In genomic region chr1:28104866-28105467, GRCh38 we compare ENCODE assay signal across 1 cellular context.
A peak's percentile ranks its signal among the peaks of the same experiment; 100 is the strongest.
TF ChIP-seq lines count a peak whose summit lies in the region.

No MANE protein-coding gene starts in this region.

TF ChIP-seq in HepG2, 621 proteins besides CTCF, POLR2A, EP300 and RAD21 (continued from another document and continues in another):
- TF ChIP-seq, protein P1, sequence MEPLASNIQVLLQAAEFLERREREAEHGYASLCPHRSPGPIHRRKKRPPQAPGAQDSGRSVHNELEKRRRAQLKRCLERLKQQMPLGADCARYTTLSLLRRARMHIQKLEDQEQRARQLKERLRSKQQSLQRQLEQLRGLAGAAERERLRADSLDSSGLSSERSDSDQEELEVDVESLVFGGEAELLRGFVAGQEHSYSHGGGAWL (CRISPR knock-in tag; IDR thresholded peaks at IDR 0.05) = no peak
- TF ChIP-seq, protein P2, sequence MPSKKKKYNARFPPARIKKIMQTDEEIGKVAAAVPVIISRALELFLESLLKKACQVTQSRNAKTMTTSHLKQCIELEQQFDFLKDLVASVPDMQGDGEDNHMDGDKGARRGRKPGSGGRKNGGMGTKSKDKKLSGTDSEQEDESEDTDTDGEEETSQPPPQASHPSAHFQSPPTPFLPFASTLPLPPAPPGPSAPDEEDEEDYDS (CRISPR knock-in tag; IDR thresholded peaks at IDR 0.05) = peak; percentile 71
- no peak for TF ChIP-seq ZNF737 (CRISPR knock-in tag; IDR thresholded peaks at IDR 0.05; ENCODE audit: borderline replicate concordance)
- TF ChIP-seq GATAD1 (CRISPR knock-in tag; IDR thresholded peaks at IDR 0.05) = 0 out of 2 replicates have a peak, but pooled peaks have one; percentile 11
- no peak for TF ChIP-seq NFIC (IDR thresholded peaks at IDR 0.05; ENCODE audit: low read length)
- no peak for TF ChIP-seq ELK4 (CRISPR knock-in tag; IDR thresholded peaks at IDR 0.05; ENCODE audit: borderline replicate concordance)
- TF ChIP-seq ZNF414 (CRISPR knock-in tag; IDR thresholded peaks at IDR 0.05) = no peak
- TF ChIP-seq RARA (CRISPR knock-in tag; IDR thresholded peaks at IDR 0.05) = no peak
- TF ChIP-seq SP4 (CRISPR knock-in tag; IDR thresholded peaks at IDR 0.05) = peak; percentile 32; the same call in 1 of the 2 replicates
- TF ChIP-seq ZNF576 (CRISPR knock-in tag; IDR thresholded peaks at IDR 0.05) = no peak
- no peak for TF ChIP-seq ZNF441 (CRISPR knock-in tag; IDR thresholded peaks at IDR 0.05; ENCODE audit: borderline replicate concordance)
- TF ChIP-seq ZNF335 (CRISPR knock-in tag; IDR thresholded peaks at IDR 0.05) = peak; percentile 25; the same call in 1 of the 2 replicates
- TF ChIP-seq MLLT10 (CRISPR knock-in tag; IDR thresholded peaks at IDR 0.05) = no peak
- TF ChIP-seq KDM5A (IDR thresholded peaks at IDR 0.05; ENCODE audit: borderline replicate concordance, low read length) = no peak
- TF ChIP-seq SAP130 (CRISPR knock-in tag; IDR thresholded peaks at IDR 0.05; ENCODE audit: low read depth) = peak; percentile 29
- TF ChIP-seq TBX2 (CRISPR knock-in tag; IDR thresholded peaks at IDR 0.05; ENCODE audit: borderline replicate concordance) = 0 out of 2 replicates have a peak, but pooled peaks have one; percentile 30
- TF ChIP-seq ZNF225 (CRISPR knock-in tag; IDR thresholded peaks at IDR 0.05) = no peak
- TF ChIP-seq, protein P3, sequence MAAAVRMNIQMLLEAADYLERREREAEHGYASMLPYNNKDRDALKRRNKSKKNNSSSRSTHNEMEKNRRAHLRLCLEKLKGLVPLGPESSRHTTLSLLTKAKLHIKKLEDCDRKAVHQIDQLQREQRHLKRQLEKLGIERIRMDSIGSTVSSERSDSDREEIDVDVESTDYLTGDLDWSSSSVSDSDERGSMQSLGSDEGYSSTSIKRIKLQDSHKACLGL (CRISPR knock-in tag; IDR thresholded peaks at IDR 0.05) = no peak
- TF ChIP-seq SRSF4 (IDR thresholded peaks at IDR 0.05; ENCODE audit: low read depth, low read length, poor library complexity, severe bottlenecking) = no peak
- no peak for TF ChIP-seq ZBTB7B (CRISPR knock-in tag; IDR thresholded peaks at IDR 0.05)
- no peak for TF ChIP-seq ZNF10 (CRISPR knock-in tag; IDR thresholded peaks at IDR 0.05; ENCODE audit: borderline replicate concordance, low read depth)
- TF ChIP-seq, protein P4, sequence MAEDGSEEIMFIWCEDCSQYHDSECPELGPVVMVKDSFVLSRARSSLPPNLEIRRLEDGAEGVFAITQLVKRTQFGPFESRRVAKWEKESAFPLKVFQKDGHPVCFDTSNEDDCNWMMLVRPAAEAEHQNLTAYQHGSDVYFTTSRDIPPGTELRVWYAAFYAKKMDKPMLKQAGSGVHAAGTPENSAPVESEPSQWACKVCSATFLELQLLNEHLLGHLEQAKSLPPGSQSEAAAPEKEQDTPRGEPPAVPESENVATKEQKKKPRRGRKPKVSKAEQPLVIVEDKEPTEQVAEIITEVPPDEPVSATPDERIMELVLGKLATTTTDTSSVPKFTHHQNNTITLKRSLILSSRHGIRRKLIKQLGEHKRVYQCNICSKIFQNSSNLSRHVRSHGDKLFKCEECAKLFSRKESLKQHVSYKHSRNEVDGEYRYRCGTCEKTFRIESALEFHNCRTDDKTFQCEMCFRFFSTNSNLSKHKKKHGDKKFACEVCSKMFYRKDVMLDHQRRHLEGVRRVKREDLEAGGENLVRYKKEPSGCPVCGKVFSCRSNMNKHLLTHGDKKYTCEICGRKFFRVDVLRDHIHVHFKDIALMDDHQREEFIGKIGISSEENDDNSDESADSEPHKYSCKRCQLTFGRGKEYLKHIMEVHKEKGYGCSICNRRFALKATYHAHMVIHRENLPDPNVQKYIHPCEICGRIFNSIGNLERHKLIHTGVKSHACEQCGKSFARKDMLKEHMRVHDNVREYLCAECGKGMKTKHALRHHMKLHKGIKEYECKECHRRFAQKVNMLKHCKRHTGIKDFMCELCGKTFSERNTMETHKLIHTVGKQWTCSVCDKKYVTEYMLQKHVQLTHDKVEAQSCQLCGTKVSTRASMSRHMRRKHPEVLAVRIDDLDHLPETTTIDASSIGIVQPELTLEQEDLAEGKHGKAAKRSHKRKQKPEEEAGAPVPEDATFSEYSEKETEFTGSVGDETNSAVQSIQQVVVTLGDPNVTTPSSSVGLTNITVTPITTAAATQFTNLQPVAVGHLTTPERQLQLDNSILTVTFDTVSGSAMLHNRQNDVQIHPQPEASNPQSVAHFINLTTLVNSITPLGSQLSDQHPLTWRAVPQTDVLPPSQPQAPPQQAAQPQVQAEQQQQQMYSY (CRISPR knock-in tag; IDR thresholded peaks at IDR 0.05) = no peak
- TF ChIP-seq ZNF30 (CRISPR knock-in tag; IDR thresholded peaks at IDR 0.05) = no peak
- TF ChIP-seq, protein P5, sequence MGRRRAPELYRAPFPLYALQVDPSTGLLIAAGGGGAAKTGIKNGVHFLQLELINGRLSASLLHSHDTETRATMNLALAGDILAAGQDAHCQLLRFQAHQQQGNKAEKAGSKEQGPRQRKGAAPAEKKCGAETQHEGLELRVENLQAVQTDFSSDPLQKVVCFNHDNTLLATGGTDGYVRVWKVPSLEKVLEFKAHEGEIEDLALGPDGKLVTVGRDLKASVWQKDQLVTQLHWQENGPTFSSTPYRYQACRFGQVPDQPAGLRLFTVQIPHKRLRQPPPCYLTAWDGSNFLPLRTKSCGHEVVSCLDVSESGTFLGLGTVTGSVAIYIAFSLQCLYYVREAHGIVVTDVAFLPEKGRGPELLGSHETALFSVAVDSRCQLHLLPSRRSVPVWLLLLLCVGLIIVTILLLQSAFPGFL (CRISPR knock-in tag; IDR thresholded peaks at IDR 0.05) = no peak
- peak; percentile 30 for TF ChIP-seq XRCC5 (optimal IDR thresholded peaks at IDR 0.05; ENCODE audit: low read length)
- TF ChIP-seq PHF8 (CRISPR knock-in tag; IDR thresholded peaks at IDR 0.05) = no peak
- 0 out of 2 replicates have a peak, but pooled peaks have one; percentile 30 for TF ChIP-seq RCOR2 (CRISPR knock-in tag; IDR thresholded peaks at IDR 0.05)
- TF ChIP-seq ZKSCAN5 (CRISPR knock-in tag; IDR thresholded peaks at IDR 0.05) = no peak
- no peak for TF ChIP-seq U2AF2 (IDR thresholded peaks at IDR 0.05; ENCODE audit: low read depth, low read length)
- peak; percentile 62 for TF ChIP-seq CREB1 (IDR thresholded peaks at IDR 0.05)
- peak; percentile 81 for TF ChIP-seq CREB1 (CRISPR knock-in tag; IDR thresholded peaks at IDR 0.05)
- TF ChIP-seq ARNT2 (CRISPR knock-in tag; IDR thresholded peaks at IDR 0.05; ENCODE audit: low read depth) = no peak
- peak; percentile 8; the same call in 1 of the 2 replicates for TF ChIP-seq ELF3 (CRISPR knock-in tag; IDR thresholded peaks at IDR 0.05)
- no peak for TF ChIP-seq FOXO1 (CRISPR knock-in tag; IDR thresholded peaks at IDR 0.05)
- no peak for TF ChIP-seq ZNF747 (CRISPR knock-in tag; IDR thresholded peaks at IDR 0.05; ENCODE audit: borderline replicate concordance)
- TF ChIP-seq ZBTB8A (CRISPR knock-in tag; IDR thresholded peaks at IDR 0.05; ENCODE audit: borderline replicate concordance, low read depth) = no peak
- 0 out of 2 replicates have a peak, but pooled peaks have one; percentile 48 for TF ChIP-seq ZNF83 (CRISPR knock-in tag; IDR thresholded peaks at IDR 0.05; ENCODE audit: borderline replicate concordance)
- TF ChIP-seq KDM6A (CRISPR knock-in tag; IDR thresholded peaks at IDR 0.05; ENCODE audit: low read depth) = no peak
- no peak for TF ChIP-seq MYC (CRISPR knock-in tag; IDR thresholded peaks at IDR 0.05; ENCODE audit: borderline replicate concordance)
- TF ChIP-seq ZNF720 (CRISPR knock-in tag; IDR thresholded peaks at IDR 0.05) = no peak
- TF ChIP-seq ZFP36 (IDR thresholded peaks at IDR 0.05; ENCODE audit: borderline replicate concordance, low read depth, low read length, partially characterized antibody) = peak; percentile 72
- no peak for TF ChIP-seq JARID2 (CRISPR knock-in tag; IDR thresholded peaks at IDR 0.05; ENCODE audit: insufficient replicate concordance)
- no peak for TF ChIP-seq ETV6 (CRISPR knock-in tag; conservative IDR thresholded peaks at IDR 0.05)
- TF ChIP-seq, protein P6, sequence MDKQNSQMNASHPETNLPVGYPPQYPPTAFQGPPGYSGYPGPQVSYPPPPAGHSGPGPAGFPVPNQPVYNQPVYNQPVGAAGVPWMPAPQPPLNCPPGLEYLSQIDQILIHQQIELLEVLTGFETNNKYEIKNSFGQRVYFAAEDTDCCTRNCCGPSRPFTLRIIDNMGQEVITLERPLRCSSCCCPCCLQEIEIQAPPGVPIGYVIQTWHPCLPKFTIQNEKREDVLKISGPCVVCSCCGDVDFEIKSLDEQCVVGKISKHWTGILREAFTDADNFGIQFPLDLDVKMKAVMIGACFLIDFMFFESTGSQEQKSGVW (CRISPR knock-in tag; IDR thresholded peaks at IDR 0.05; ENCODE audit: borderline replicate concordance) = no peak
- no peak for TF ChIP-seq ZNF143 (CRISPR knock-in tag; IDR thresholded peaks at IDR 0.05)
- no peak for TF ChIP-seq SETDB1 (CRISPR knock-in tag; IDR thresholded peaks at IDR 0.05; ENCODE audit: borderline replicate concordance)
- TF ChIP-seq ZNF543 (CRISPR knock-in tag; IDR thresholded peaks at IDR 0.05) = no peak
- TF ChIP-seq ZNF619 (CRISPR knock-in tag; IDR thresholded peaks at IDR 0.05) = 0 out of 2 replicates have a peak, but pooled peaks have one; percentile 46
- TF ChIP-seq, protein P7, sequence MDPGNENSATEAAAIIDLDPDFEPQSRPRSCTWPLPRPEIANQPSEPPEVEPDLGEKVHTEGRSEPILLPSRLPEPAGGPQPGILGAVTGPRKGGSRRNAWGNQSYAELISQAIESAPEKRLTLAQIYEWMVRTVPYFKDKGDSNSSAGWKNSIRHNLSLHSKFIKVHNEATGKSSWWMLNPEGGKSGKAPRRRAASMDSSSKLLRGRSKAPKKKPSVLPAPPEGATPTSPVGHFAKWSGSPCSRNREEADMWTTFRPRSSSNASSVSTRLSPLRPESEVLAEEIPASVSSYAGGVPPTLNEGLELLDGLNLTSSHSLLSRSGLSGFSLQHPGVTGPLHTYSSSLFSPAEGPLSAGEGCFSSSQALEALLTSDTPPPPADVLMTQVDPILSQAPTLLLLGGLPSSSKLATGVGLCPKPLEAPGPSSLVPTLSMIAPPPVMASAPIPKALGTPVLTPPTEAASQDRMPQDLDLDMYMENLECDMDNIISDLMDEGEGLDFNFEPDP (CRISPR knock-in tag; conservative IDR thresholded peaks at IDR 0.05) = no peak
- TF ChIP-seq TAF1 (CRISPR knock-in tag; IDR thresholded peaks at IDR 0.05) = no peak
- TF ChIP-seq TEAD3 (CRISPR knock-in tag; optimal IDR thresholded peaks at IDR 0.05; ENCODE audit: borderline replicate concordance) = no peak
- TF ChIP-seq MAF1 (CRISPR knock-in tag; IDR thresholded peaks at IDR 0.05; ENCODE audit: borderline replicate concordance) = no peak
- no peak for TF ChIP-seq ZNF362 (CRISPR knock-in tag; IDR thresholded peaks at IDR 0.05; ENCODE audit: borderline replicate concordance)
- TF ChIP-seq, protein P8, sequence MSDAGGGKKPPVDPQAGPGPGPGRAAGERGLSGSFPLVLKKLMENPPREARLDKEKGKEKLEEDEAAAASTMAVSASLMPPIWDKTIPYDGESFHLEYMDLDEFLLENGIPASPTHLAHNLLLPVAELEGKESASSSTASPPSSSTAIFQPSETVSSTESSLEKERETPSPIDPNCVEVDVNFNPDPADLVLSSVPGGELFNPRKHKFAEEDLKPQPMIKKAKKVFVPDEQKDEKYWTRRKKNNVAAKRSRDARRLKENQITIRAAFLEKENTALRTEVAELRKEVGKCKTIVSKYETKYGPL (CRISPR knock-in tag; IDR thresholded peaks at IDR 0.05) = no peak
- TF ChIP-seq ZNF644 (CRISPR knock-in tag; IDR thresholded peaks at IDR 0.05; ENCODE audit: low read depth) = no peak
- no peak for TF ChIP-seq ZNF557 (CRISPR knock-in tag; IDR thresholded peaks at IDR 0.05)
- TF ChIP-seq POLR2AphosphoS2 (IDR thresholded peaks at IDR 0.05; ENCODE audit: low read depth, low read length) = no peak
- peak; percentile 90 for TF ChIP-seq ZNF768 (CRISPR knock-in tag; IDR thresholded peaks at IDR 0.05)
- peak; percentile 41; the same call in 1 of the 2 replicates for TF ChIP-seq ZNF792 (CRISPR knock-in tag; IDR thresholded peaks at IDR 0.05)
